10 cellular contexts compared by ENCODE assay signal in the genomic region with DNA sequence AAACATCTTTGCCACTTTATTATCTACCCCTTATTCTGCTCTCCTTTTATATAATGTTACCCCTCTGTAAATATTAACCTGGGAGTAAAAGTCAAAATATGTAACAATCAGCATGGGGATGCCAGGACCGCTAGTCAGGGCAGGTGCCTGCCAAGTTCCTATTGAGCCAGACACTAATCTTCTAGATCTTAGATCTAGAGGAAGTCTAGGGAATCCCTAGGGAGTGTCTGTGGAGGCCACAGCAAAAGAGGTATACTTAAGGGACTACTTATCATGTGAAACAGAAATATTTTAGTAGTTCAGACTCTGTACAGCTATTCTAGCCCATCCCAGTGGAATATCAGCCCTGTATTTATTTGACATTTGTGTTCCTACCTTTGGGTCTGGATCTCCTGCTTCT.
"Had no signal": no experiment of that assay in that cellular context is flagged by ENCODE, and none has a peak within 500 bp of the region (broad histone marks: within the 10 kb centered on the region; RNA-seq: fewer than 3 reads in every experiment).

No MANE protein-coding gene starts in this region.

- H3K36me3 ChIP-seq: HAP-1 had no signal

- H3K27ac ChIP-seq: GM23248 had no signal

- DNase-seq: GM23248, GOT3, H7, HFFc6, IMR-90, KG1 had no signal

- ATAC-seq: HCT116, K562 had no signal

- H3K27ac Mint-ChIP-seq: HFFc6 had no signal

- H3K4me3 Mint-ChIP-seq: HFFc6 had no signal

- H2AFZ ChIP-seq: GM23248 had no signal

- H3K9ac ChIP-seq: GM23248 had no signal

- FAIRE-seq: HTR-8/SVneo, K562 had no signal

- H3K9me3 ChIP-seq: HAP-1 had no signal

- H3K4me1 ChIP-seq: HAP-1 had no signal

- H3K4me3 ChIP-seq: GM23248, HAP-1, K562 had no signal
